ENCODE assay signal across 11 cellular contexts in the genomic region with DNA sequence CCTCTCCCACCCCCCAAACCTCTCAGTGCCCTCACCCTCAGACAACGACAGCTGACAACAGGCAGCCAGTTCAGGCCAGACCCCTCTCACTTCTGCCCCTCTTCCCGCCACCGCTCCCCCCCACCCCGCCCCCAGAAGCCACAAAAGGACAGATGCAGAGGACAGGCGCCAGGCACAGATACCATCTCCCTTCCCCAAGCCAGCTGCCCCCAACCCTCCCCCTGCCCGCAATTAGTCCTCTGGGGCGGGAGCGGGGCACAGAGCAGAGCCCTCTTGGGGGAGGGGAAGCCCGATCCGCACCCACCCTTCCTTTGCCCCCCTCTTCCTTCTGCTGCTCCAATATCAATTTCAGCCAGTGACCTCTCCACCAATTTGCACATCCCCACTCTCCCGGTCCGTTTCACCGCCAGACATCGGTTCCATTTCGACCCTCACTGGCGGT. TPM values are rescaled to one million over a fixed set of nuclear protein-coding genes. Genes with fewer than 3 reads are reported as not detected.
A peak's percentile ranks its signal among the peaks of the same experiment; 100 is the strongest.
DNase-seq lines count a peak whose midpoint lies in the region; ATAC-seq, FAIRE-seq and TF ChIP-seq lines count a peak whose summit lies in the region.
"Had no signal": no experiment of that assay in that cellular context is flagged by ENCODE, and none has a peak within 500 bp of the region (broad histone marks: within the 10 kb centered on the region; RNA-seq: fewer than 3 reads in every experiment).

No MANE protein-coding gene starts in this region.

- no peaks in the 10 kb centered on the region for H3K36me3 Mint-ChIP-seq in astrocyte (ENCODE audit: low read depth, unreplicated experiment)
- H3K36me3 Mint-ChIP-seq in naive thymus-derived CD8-positive, alpha-beta T cell, result no peaks in the 10 kb centered on the region

- H3K79me2 ChIP-seq in astrocyte (ENCODE audit: insufficient read depth, low read length), result no peaks in the 10 kb centered on the region
- H3K79me2 ChIP-seq in MM.1S (ENCODE audit: low read length), result no peaks in the 10 kb centered on the region

- no peak overlapping the region for H3K27ac ChIP-seq in BLaER1 treated with 17β-estradiol and CSF1 and Interleukin-3, amounts not matched to agents 10 nM and 100 nM
- H3K27ac ChIP-seq in HUES6 (ENCODE audit: low read depth, low read length) (no peak overlapping the region), astrocyte (ENCODE audit: low read depth, low read length) (no peak overlapping the region), MM.1S (ENCODE audit: low read length) (no peak overlapping the region)

- H3K4me1 Mint-ChIP-seq in astrocyte (ENCODE audit: low read depth, unreplicated experiment), result peaks cover 2% of the 10 kb centered on the region
- peaks cover 3 to 7% (median 6%) of the 10 kb centered on the region in 4 donors for H3K4me1 Mint-ChIP-seq in naive thymus-derived CD8-positive, alpha-beta T cell

- TF ChIP-seq CTCF in astrocyte (IDR thresholded peaks at IDR 0.05; ENCODE audit: insufficient read depth, low read depth, low read length) (no peak), MM.1S (IDR thresholded peaks at IDR 0.05; ENCODE audit: low read length) (no peak)

- H3K4me3 Mint-ChIP-seq in astrocyte (ENCODE audit: unreplicated experiment), result peak overlapping the region; percentile 74
- peak overlapping the region; percentile 19 to 83 (median 52) for H3K4me3 Mint-ChIP-seq in naive thymus-derived CD8-positive, alpha-beta T cell

- POLR2A ChIA-PET in naive thymus-derived CD8-positive, alpha-beta T cell (lab: Charles Lee), result interaction anchor here (0.5 to 1.0 kb wide), 2 partner anchors 22 to 1378 kb away, joined by 3 to 4 read pairs; no protein-coding TSS in a partner anchor

- DNase-seq in astrocyte (ENCODE audit: low read depth), result no peak
- no peak for DNase-seq in naive thymus-derived CD8-positive, alpha-beta T cell
- DNase-seq in MM.1S, result no peak
- DNase-seq in SKM-1 treated with dmso at 0.1 percent for 144 hours (lab: John Stamatoyannopoulos, UW; ENCODE audit: unreplicated experiment), result no peak
- no peak for DNase-seq in urothelium cell line (ENCODE audit: low spot score)
- DNase-seq: T1000 had no signal

- H2AFZ ChIP-seq in astrocyte (ENCODE audit: low read depth, low read length), result no peak overlapping the region
- H2AFZ ChIP-seq in MM.1S (ENCODE audit: low read length), result no peak overlapping the region

- no peaks in the 10 kb centered on the region for H3K9me3 ChIP-seq in BLaER1 treated with 17β-estradiol and CSF1 and Interleukin-3, amounts not matched to agents 10 nM and 100 nM (replicated peaks in 1 of 11)
- H3K9me3 ChIP-seq in HUES6 (ENCODE audit: control insufficient read depth, insufficient read depth, low read depth, low read length), result no peaks in the 10 kb centered on the region
- H3K9me3 ChIP-seq in astrocyte (ENCODE audit: insufficient read depth, low read depth, low read length), result no peaks in the 10 kb centered on the region
- no peaks in the 10 kb centered on the region for H3K9me3 ChIP-seq in MM.1S (replicated peaks; ENCODE audit: insufficient read depth, low read length)

- peaks cover 9 to 28% (median 19%) of the 10 kb centered on the region in 10 experiments; a peak in 19 of 20 replicates for H3K4me1 ChIP-seq in BLaER1 treated with 17β-estradiol and CSF1 and Interleukin-3, amounts not matched to agents 10 nM and 100 nM
- H3K4me1 ChIP-seq in HUES6 (ENCODE audit: control insufficient read depth, insufficient read depth, low read length) (peaks cover 9% of the 10 kb centered on the region; the same call in 1 of the 2 replicates), astrocyte (ENCODE audit: insufficient read depth, low read length) (no peaks in the 10 kb centered on the region), MM.1S (ENCODE audit: low read length) (no peaks in the 10 kb centered on the region)

- no peaks in the 10 kb centered on the region for H3K9me2 ChIP-seq in MM.1S (replicated peaks; ENCODE audit: insufficient read depth, low read length)

- no peak for ATAC-seq in naive thymus-derived CD8-positive, alpha-beta T cell
- ATAC-seq in GM19328 (IDR thresholded peaks at IDR 0.05; ENCODE audit: unreplicated experiment), result no peak

- H3K27me3 Mint-ChIP-seq in astrocyte (ENCODE audit: low read depth, unreplicated experiment), result peaks cover 36% of the 10 kb centered on the region
- H3K27me3 Mint-ChIP-seq in naive thymus-derived CD8-positive, alpha-beta T cell, result peaks cover 4 to 26% (median 5%) of the 10 kb centered on the region in 5 donors

- H4K20me1 ChIP-seq in BLaER1 treated with 17β-estradiol and CSF1 and Interleukin-3, amounts not matched to agents 10 nM and 100 nM, result peaks cover 0 to 22% (median 6%) of the 10 kb centered on the region in 11 experiments; a peak in 9 of 22 replicates
- no peaks in the 10 kb centered on the region for H4K20me1 ChIP-seq in astrocyte (ENCODE audit: insufficient read depth, low read length)
- H4K20me1 ChIP-seq in MM.1S (ENCODE audit: insufficient read depth, low read length), result no peaks in the 10 kb centered on the region

- peak overlapping the region in 3 of 10 experiments; percentile 25 to 65 (median 48); a peak in 4 of 20 replicates for H3K4me3 ChIP-seq in BLaER1 treated with 17β-estradiol and CSF1 and Interleukin-3, amounts not matched to agents 10 nM and 100 nM
- H3K4me3 ChIP-seq in HUES6 (ENCODE audit: low read depth, low read length) (peak overlapping the region; percentile 61), astrocyte (ENCODE audit: insufficient read depth, low read depth, low read length) (no peak overlapping the region), MM.1S (ENCODE audit: low read length) (no peak overlapping the region)

- no peak overlapping the region for H3K27ac Mint-ChIP-seq in astrocyte (ENCODE audit: unreplicated experiment)
- peak overlapping the region in 1 of 10 donors; percentile 44 for H3K27ac Mint-ChIP-seq in naive thymus-derived CD8-positive, alpha-beta T cell

- no peaks in the 10 kb centered on the region for H3F3A ChIP-seq in MM.1S (ENCODE audit: insufficient read depth, low read length)

- peaks cover 1% of the 10 kb centered on the region for H3K9me3 Mint-ChIP-seq in astrocyte (ENCODE audit: unreplicated experiment)
- H3K9me3 Mint-ChIP-seq in naive thymus-derived CD8-positive, alpha-beta T cell, result no peaks in the 10 kb centered on the region

- no peak for FAIRE-seq in astrocyte (lab: Jason Lieb, UNC)
- no peak for FAIRE-seq in urothelium cell line (lab: Jason Lieb, UNC)
- FAIRE-seq: GM12892 had no signal

- H3K9ac ChIP-seq in BLaER1 treated with 17β-estradiol and CSF1 and Interleukin-3, amounts not matched to agents 10 nM and 100 nM, result peak overlapping the region in 4 of 11 experiments; percentile 23 to 37 (median 26); a peak in 2 of 22 replicates
- H3K9ac ChIP-seq in HUES6 (ENCODE audit: low read length) (no peak overlapping the region), astrocyte (ENCODE audit: low read length) (no peak overlapping the region), MM.1S (ENCODE audit: low read length) (no peak overlapping the region)

- H3K4me2 ChIP-seq in BLaER1 treated with 17β-estradiol and CSF1 and Interleukin-3, amounts not matched to agents 10 nM and 100 nM, result peak overlapping the region; percentile 44 to 93 (median 88); a peak in 21 of 22 replicates
- H3K4me2 ChIP-seq in astrocyte (ENCODE audit: low read length) (no peak overlapping the region), MM.1S (ENCODE audit: low read depth, low read length) (no peak overlapping the region)

- H3K36me3 ChIP-seq in BLaER1 treated with 17β-estradiol and CSF1 and Interleukin-3, amounts not matched to agents 10 nM and 100 nM, result no peaks in the 10 kb centered on the region
- H3K36me3 ChIP-seq in HUES6 (ENCODE audit: control insufficient read depth, insufficient read depth, low read length) (no peaks in the 10 kb centered on the region), astrocyte (ENCODE audit: insufficient read depth, low read length) (no peaks in the 10 kb centered on the region), MM.1S (replicated peaks; ENCODE audit: insufficient read depth, low read length) (no peaks in the 10 kb centered on the region)

- H3K27me3 ChIP-seq in BLaER1 treated with 17β-estradiol and CSF1 and Interleukin-3, amounts not matched to agents 10 nM and 100 nM, result peaks cover 54 to 65% (median 62%) of the 10 kb centered on the region in 11 experiments
- H3K27me3 ChIP-seq in HUES6 (ENCODE audit: control insufficient read depth, insufficient read depth, low read length), result peaks cover 48% of the 10 kb centered on the region
- H3K27me3 ChIP-seq in astrocyte (ENCODE audit: insufficient read depth, low read length), result peaks cover 29% of the 10 kb centered on the region
- H3K27me3 ChIP-seq in MM.1S (replicated peaks; ENCODE audit: insufficient read depth, low read length), result peaks cover 71% of the 10 kb centered on the region

RNA-seq across cellular contexts. Expression of gene SHD, which starts 0.6 kb away (rescaled TPM):
- total RNA-seq in astrocyte, result 0.62 and 0.79 TPM in 2 replicates
- not detected for total RNA-seq in naive thymus-derived CD8-positive, alpha-beta T cell
- polyA plus RNA-seq in naive thymus-derived CD8-positive, alpha-beta T cell, result not detected
- total RNA-seq: mucosa of gallbladder had no signal

RNA-seq across cellular contexts. Expression of gene TMIGD2, which starts 23.7 kb away (rescaled TPM):
- not detected in 2 replicates for total RNA-seq in astrocyte
- 10 to 100 TPM; 41.6 to 43.9 TPM for total RNA-seq in naive thymus-derived CD8-positive, alpha-beta T cell
- 100 to 1,000 TPM in 1 of 3 donors, 10 to 100 TPM in 2; 65.8 to 105 (median 96.5) TPM for polyA plus RNA-seq in naive thymus-derived CD8-positive, alpha-beta T cell

RNA-seq across cellular contexts. Expression of gene FSD1, which starts 25.9 kb away (rescaled TPM):
- total RNA-seq in astrocyte, result 15.0 and 15.1 TPM in 2 replicates
- 1 to 10 TPM; 1.4 to 4.0 TPM for total RNA-seq in naive thymus-derived CD8-positive, alpha-beta T cell
- polyA plus RNA-seq in naive thymus-derived CD8-positive, alpha-beta T cell, result 1 to 10 TPM; 1.5 to 3.9 (median 3.4) TPM

RNA-seq across cellular contexts. Expression of gene YJU2, which starts 31.6 kb away (rescaled TPM):
- total RNA-seq in astrocyte, result 12.5 and 14.0 TPM in 2 replicates
- 10 to 100 TPM; 32.9 to 33.8 TPM for total RNA-seq in naive thymus-derived CD8-positive, alpha-beta T cell
- polyA plus RNA-seq in naive thymus-derived CD8-positive, alpha-beta T cell, result 10 to 100 TPM; 20.2 to 35.3 (median 28.1) TPM

RNA-seq across cellular contexts. Expression of gene EBI3, which starts 49.2 kb away (rescaled TPM):
- total RNA-seq in astrocyte, result 5.4 and 5.5 TPM in 2 replicates
- under 1 TPM; 0.36 to 0.47 TPM for total RNA-seq in naive thymus-derived CD8-positive, alpha-beta T cell
- not detected for polyA plus RNA-seq in naive thymus-derived CD8-positive, alpha-beta T cell

Comparison
In these comparisons a context has a peak if more than half of its experiments do, and no peak if none do; other contexts are left out.
1. H3K4me2 ChIP-seq: peak in BLaER1 treated with 17β-estradiol and CSF1 and Interleukin-3, amounts not matched to agents 10 nM and 100 nM (11 of 11); none in astrocyte (single experiment) and MM.1S (single experiment).
2. RNA of gene TMIGD2, which starts 23.7 kb away (total RNA-seq): 41.6 to 43.9 TPM in naive thymus-derived CD8-positive, alpha-beta T cell; not detected in astrocyte; every median in the first group is over 10 times any median in the second.